ENCODE assay signal across 22 cellular contexts in genomic region chr5:142970440-142970788, GRCh38.
DNase-seq lines count a peak whose midpoint lies in the region; ATAC-seq and TF ChIP-seq lines count a peak whose summit lies in the region.
"Had no signal": no experiment of that assay in that cellular context is flagged by ENCODE, and none has a peak within 500 bp of the region (broad histone marks: within the 10 kb centered on the region; RNA-seq: fewer than 3 reads in every experiment).

No MANE protein-coding gene starts in this region.

- H3K36me3 ChIP-seq in BLaER1 (0 out of 2 replicates have a peak, but pooled peaks cover 5% of the 10 kb centered on the region), lower lobe of right lung (no peaks in the 10 kb centered on the region), suprapubic skin (no peaks in the 10 kb centered on the region)
- H3K36me3 ChIP-seq in CD8-positive, alpha-beta T cell (ENCODE audit: insufficient read depth, low read length): no peaks in the 10 kb centered on the region
- H3K36me3 ChIP-seq: heart right ventricle, ovary had no signal

- H3K4me3 ChIP-seq in BLaER1: no peak overlapping the region
- H3K4me3 ChIP-seq in CD8-positive, alpha-beta T cell (ENCODE audit: low read depth, low read length): no peak overlapping the region
- H3K4me3 ChIP-seq in lower lobe of right lung: no peak overlapping the region
- H3K4me3 ChIP-seq in suprapubic skin: no peak overlapping the region
- H3K4me3 ChIP-seq: heart right ventricle, ovary had no signal

- DNase-seq in CD8-positive, alpha-beta T cell: no peak
- no peak for DNase-seq in activated T-helper 1 cell treated with anti-CD3 and anti-CD28 coated beads, Interleukin-12 subunit alpha, Interleukin-12 subunit beta, Interleukin-2, Interleukin-4 antibody, amounts not matched to agents 30 ng/mL and 10 ng/mL and 1 ng/mL, durations not matched to agents 14 hours and 24 hours and 36 hours (ENCODE audit: low spot score)
- no peak for DNase-seq in lower lobe of right lung
- no peak for DNase-seq in suprapubic skin (ENCODE audit: low spot score in 2 of 2)
- DNase-seq in nucleus accumbens (lab: John Stamatoyannopoulos, UW): no peak
- no peak for DNase-seq in activated naive CD4-positive, alpha-beta T cell treated with anti-CD3 and anti-CD28 coated beads for 36 hours
- DNase-seq: activated naive CD8-positive, alpha-beta T cell treated with anti-CD3 and anti-CD28 coated beads, Interleukin-2, amount 10 ng/mL, durations not matched to agents 7 days and 5 days; erythroblast; heart right ventricle; left cardiac atrium; naive thymus-derived CD4-positive, alpha-beta T cell; NCI-H1105; NCI-H2081; OCI-M1; ovary; retina; stimulated activated CD4-positive, alpha-beta T cell treated with anti-CD3 and anti-CD28 coated beads, Interleukin-4, amount 100 ng/mL, for 1 hour; stimulated activated naive B cell treated with anti-CD40 and anti-IgM and Interleukin-4, amounts not matched to agents 10 μg/mL and 1 μg/mL and 100 μg/mL, for 72 hours had no signal

- 92% methylated on average over 2 of the region's 2 CpGs for WGBS in suprapubic skin

- H3K4me1 Mint-ChIP-seq in CD8-positive, alpha-beta T cell (ENCODE audit: low read depth): peaks cover 49% of the 10 kb centered on the region
- H3K4me1 Mint-ChIP-seq in activated T-helper 1 cell treated with anti-CD3 and anti-CD28 coated beads, Interleukin-12 subunit alpha, Interleukin-12 subunit beta, Interleukin-2, Interleukin-4 antibody, amounts not matched to agents 30 ng/mL and 10 ng/mL and 1 ng/mL, durations not matched to agents 14 hours and 24 hours and 36 hours (ENCODE audit: low read depth): peaks cover 70% of the 10 kb centered on the region
- H3K4me1 Mint-ChIP-seq in activated naive CD4-positive, alpha-beta T cell treated with anti-CD3 and anti-CD28 coated beads for 36 hours (ENCODE audit: low read depth): peaks cover 25% of the 10 kb centered on the region

- intact Hi-C loops in CD8-positive, alpha-beta T cell (cut with DNase I, micrococcal nuclease): no loop called here
- intact Hi-C loops in activated T-helper 1 cell treated with anti-CD3 and anti-CD28 coated beads, Interleukin-12 subunit alpha, Interleukin-12 subunit beta, Interleukin-2, Interleukin-4 antibody, amounts not matched to agents 30 ng/mL and 10 ng/mL and 1 ng/mL, durations not matched to agents 14 hours and 24 hours and 36 hours (cut with micrococcal nuclease): loop anchor here (5.0 kb wide), 1 partner anchor 33 kb away; no protein-coding TSS in a partner anchor
- intact Hi-C loops in lower lobe of right lung (cut with DNase I): no loop called here
- intact Hi-C loops in activated naive CD4-positive, alpha-beta T cell treated with anti-CD3 and anti-CD28 coated beads for 36 hours (cut with micrococcal nuclease): no loop called here

- no peak for TF ChIP-seq POLR2A in suprapubic skin (IDR thresholded peaks at IDR 0.05)

- H3K4me2 ChIP-seq in BLaER1: no peak overlapping the region

- no peaks in the 10 kb centered on the region for H4K20me1 ChIP-seq in BLaER1

- H3K9me3 ChIP-seq in BLaER1 (peaks cover 13% of the 10 kb centered on the region), lower lobe of right lung (no peaks in the 10 kb centered on the region), suprapubic skin (no peaks in the 10 kb centered on the region)
- H3K9me3 ChIP-seq in CD8-positive, alpha-beta T cell (ENCODE audit: low read length): no peaks in the 10 kb centered on the region
- H3K9me3 ChIP-seq: heart right ventricle, ovary had no signal

- H3K9ac ChIP-seq in BLaER1: no peak overlapping the region

- no peak overlapping the region for H3K4me3 Mint-ChIP-seq in CD8-positive, alpha-beta T cell
- H3K4me3 Mint-ChIP-seq in activated T-helper 1 cell treated with anti-CD3 and anti-CD28 coated beads, Interleukin-12 subunit alpha, Interleukin-12 subunit beta, Interleukin-2, Interleukin-4 antibody, amounts not matched to agents 30 ng/mL and 10 ng/mL and 1 ng/mL, durations not matched to agents 14 hours and 24 hours and 36 hours: peak overlapping the region; percentile 29
- H3K4me3 Mint-ChIP-seq in activated naive CD4-positive, alpha-beta T cell treated with anti-CD3 and anti-CD28 coated beads for 36 hours: no peak overlapping the region
- H3K4me3 Mint-ChIP-seq: activated naive CD8-positive, alpha-beta T cell treated with anti-CD3 and anti-CD28 coated beads, Interleukin-2, amount 10 ng/mL, durations not matched to agents 7 days and 5 days; activated T-helper 17 cell treated with anti-CD3 and anti-CD28 coated beads, Interleukin-2, amount 50 U/mL, for 72 hours; memory B cell; stimulated activated naive B cell treated with anti-CD40 and anti-IgM and Interleukin-4, amounts not matched to agents 10 μg/mL and 1 μg/mL and 100 μg/mL, for 72 hours had no signal

- peaks cover 68% of the 10 kb centered on the region for H3K4me1 ChIP-seq in BLaER1
- H3K4me1 ChIP-seq in CD8-positive, alpha-beta T cell (ENCODE audit: insufficient read depth, low read length): peaks cover 9% of the 10 kb centered on the region
- H3K4me1 ChIP-seq in lower lobe of right lung: peaks cover 26% of the 10 kb centered on the region
- no peaks in the 10 kb centered on the region for H3K4me1 ChIP-seq in suprapubic skin

- H3K9me3 Mint-ChIP-seq in CD8-positive, alpha-beta T cell: no peaks in the 10 kb centered on the region
- H3K9me3 Mint-ChIP-seq in activated T-helper 1 cell treated with anti-CD3 and anti-CD28 coated beads, Interleukin-12 subunit alpha, Interleukin-12 subunit beta, Interleukin-2, Interleukin-4 antibody, amounts not matched to agents 30 ng/mL and 10 ng/mL and 1 ng/mL, durations not matched to agents 14 hours and 24 hours and 36 hours: peaks cover 7% of the 10 kb centered on the region
- H3K9me3 Mint-ChIP-seq in activated naive CD4-positive, alpha-beta T cell treated with anti-CD3 and anti-CD28 coated beads for 36 hours: no peaks in the 10 kb centered on the region
- H3K9me3 Mint-ChIP-seq: activated T-helper 17 cell treated with anti-CD3 and anti-CD28 coated beads, Interleukin-2, amount 50 U/mL, for 72 hours; memory B cell had no signal

- no peaks in the 10 kb centered on the region for H3K27me3 Mint-ChIP-seq in CD8-positive, alpha-beta T cell (ENCODE audit: low read depth)
- H3K27me3 Mint-ChIP-seq in activated T-helper 1 cell treated with anti-CD3 and anti-CD28 coated beads, Interleukin-12 subunit alpha, Interleukin-12 subunit beta, Interleukin-2, Interleukin-4 antibody, amounts not matched to agents 30 ng/mL and 10 ng/mL and 1 ng/mL, durations not matched to agents 14 hours and 24 hours and 36 hours (ENCODE audit: insufficient read depth): no peaks in the 10 kb centered on the region
- H3K27me3 Mint-ChIP-seq in activated naive CD4-positive, alpha-beta T cell treated with anti-CD3 and anti-CD28 coated beads for 36 hours (ENCODE audit: low read depth): no peaks in the 10 kb centered on the region
- H3K27me3 Mint-ChIP-seq: activated naive CD8-positive, alpha-beta T cell treated with anti-CD3 and anti-CD28 coated beads, Interleukin-2, amount 10 ng/mL, durations not matched to agents 7 days and 5 days; activated T-helper 17 cell treated with anti-CD3 and anti-CD28 coated beads, Interleukin-2, amount 50 U/mL, for 72 hours; memory B cell; naive thymus-derived CD4-positive, alpha-beta T cell; stimulated activated naive B cell treated with anti-CD40 and anti-IgM and Interleukin-4, amounts not matched to agents 10 μg/mL and 1 μg/mL and 100 μg/mL, for 72 hours had no signal

- H3K27me3 ChIP-seq in BLaER1 (no peaks in the 10 kb centered on the region), lower lobe of right lung (ENCODE audit: low read depth) (no peaks in the 10 kb centered on the region), suprapubic skin (no peaks in the 10 kb centered on the region)
- no peaks in the 10 kb centered on the region for H3K27me3 ChIP-seq in CD8-positive, alpha-beta T cell (ENCODE audit: insufficient read depth, low read length)
- H3K27me3 ChIP-seq: heart right ventricle, ovary had no signal

- no peak for TF ChIP-seq EP300 in suprapubic skin (IDR thresholded peaks at IDR 0.05)

- no peak for TF ChIP-seq CTCF in CD8-positive, alpha-beta T cell (IDR thresholded peaks at IDR 0.05)
- TF ChIP-seq CTCF in lower lobe of right lung (IDR thresholded peaks at IDR 0.05) (no peak), suprapubic skin (IDR thresholded peaks at IDR 0.05) (no peak)

- peaks cover 7% of the 10 kb centered on the region for H3K36me3 Mint-ChIP-seq in CD8-positive, alpha-beta T cell
- H3K36me3 Mint-ChIP-seq in activated T-helper 1 cell treated with anti-CD3 and anti-CD28 coated beads, Interleukin-12 subunit alpha, Interleukin-12 subunit beta, Interleukin-2, Interleukin-4 antibody, amounts not matched to agents 30 ng/mL and 10 ng/mL and 1 ng/mL, durations not matched to agents 14 hours and 24 hours and 36 hours (ENCODE audit: low read depth): peaks cover 7% of the 10 kb centered on the region
- H3K36me3 Mint-ChIP-seq in activated naive CD4-positive, alpha-beta T cell treated with anti-CD3 and anti-CD28 coated beads for 36 hours (ENCODE audit: low read depth): peaks cover 2% of the 10 kb centered on the region

- CTCF ChIA-PET in CD8-positive, alpha-beta T cell (lab: Charles Lee): no interaction called here
- CTCF ChIA-PET in activated naive CD4-positive, alpha-beta T cell treated with anti-CD3 and anti-CD28 coated beads for 36 hours (lab: Charles Lee): no interaction called here

- POLR2A ChIA-PET in CD8-positive, alpha-beta T cell (lab: Charles Lee): no interaction called here

- ATAC-seq in CD8-positive, alpha-beta T cell: no peak
- no peak for ATAC-seq in lower lobe of right lung
- ATAC-seq: activated CD4-positive, CD25-positive, alpha-beta regulatory T cell treated with anti-CD3 and anti-CD28 coated beads, Interleukin-2, amount 50 U/mL, for 24 hours; heart right ventricle; left cardiac atrium; naive thymus-derived CD4-positive, alpha-beta T cell; stimulated activated naive B cell treated with anti-CD40 and anti-IgM and Interleukin-4, amounts not matched to agents 10 μg/mL and 1 μg/mL and 100 μg/mL, for 72 hours had no signal

- peak overlapping the region; percentile 28 for H3K27ac Mint-ChIP-seq in CD8-positive, alpha-beta T cell
- peak overlapping the region; percentile 59 for H3K27ac Mint-ChIP-seq in activated T-helper 1 cell treated with anti-CD3 and anti-CD28 coated beads, Interleukin-12 subunit alpha, Interleukin-12 subunit beta, Interleukin-2, Interleukin-4 antibody, amounts not matched to agents 30 ng/mL and 10 ng/mL and 1 ng/mL, durations not matched to agents 14 hours and 24 hours and 36 hours
- H3K27ac Mint-ChIP-seq in activated naive CD4-positive, alpha-beta T cell treated with anti-CD3 and anti-CD28 coated beads for 36 hours: no peak overlapping the region
- H3K27ac Mint-ChIP-seq: activated naive CD8-positive, alpha-beta T cell treated with anti-CD3 and anti-CD28 coated beads, Interleukin-2, amount 10 ng/mL, durations not matched to agents 7 days and 5 days; memory B cell had no signal

- 0 out of 2 replicates have a peak overlapping the region, but pooled peaks have one; percentile 32 for H3K27ac ChIP-seq in BLaER1
- H3K27ac ChIP-seq in CD8-positive, alpha-beta T cell (ENCODE audit: low read depth, low read length): no peak overlapping the region
- H3K27ac ChIP-seq in lower lobe of right lung: peak overlapping the region; percentile 8
- H3K27ac ChIP-seq in suprapubic skin: no peak overlapping the region
- H3K27ac ChIP-seq: ovary had no signal

Comparison
In these comparisons a context has a peak if more than half of its experiments do, and no peak if none do; other contexts are left out.
1. H3K27ac ChIP-seq: peak in BLaER1 (single experiment) and lower lobe of right lung (single experiment); none in CD8-positive, alpha-beta T cell (single experiment) and suprapubic skin (single experiment).